8 cellular contexts compared by ENCODE assay signal in genomic region chr15:73265536-73266153, GRCh38.
DNase-seq lines count a peak whose midpoint lies in the region; ATAC-seq, FAIRE-seq and TF ChIP-seq lines count a peak whose summit lies in the region.

No MANE protein-coding gene starts in this region.

- no peak overlapping the region for H3K4me3 ChIP-seq in esophagus muscularis mucosa
- no peak overlapping the region for H3K4me3 ChIP-seq in ovary

- H3K27me3 ChIP-seq in esophagus muscularis mucosa, result no peaks in the 10 kb centered on the region
- no peaks in the 10 kb centered on the region for H3K27me3 ChIP-seq in ovary

- H3K27ac ChIP-seq in esophagus muscularis mucosa (replicated peaks in 1 of 4), result no peak overlapping the region
- no peak overlapping the region for H3K27ac ChIP-seq in ovary

- TF ChIP-seq EP300 in esophagus muscularis mucosa (IDR thresholded peaks at IDR 0.05) (no peak), ovary (IDR thresholded peaks at IDR 0.05) (no peak)

- peak; percentile 83 for FAIRE-seq in GM18507 (lab: Jason Lieb, UNC)

- TF ChIP-seq POLR2A in esophagus muscularis mucosa (IDR thresholded peaks at IDR 0.05; ENCODE audit: low read depth) (no peak), ovary (IDR thresholded peaks at IDR 0.05) (no peak)

- no peak for ATAC-seq in GM21360 (IDR thresholded peaks at IDR 0.05; ENCODE audit: unreplicated experiment)

- no peak for DNase-seq in AG09319 (ENCODE audit: extremely low read depth, low read depth)
- no peak for DNase-seq in GM18507 (ENCODE audit: extremely low spot score, insufficient read length, low read depth)
- DNase-seq in NCI-H526 treated with DMSO at 0.1 percent for 48 hours (lab: John Stamatoyannopoulos, UW), result peak; percentile 15
- DNase-seq in activated CD8-positive, alpha-beta memory T cell treated with anti-CD3 and anti-CD28 coated beads for 4 hours (ENCODE audit: low read depth in 2 of 2), result peak; percentile 14 to 20
- no peak for DNase-seq in esophagus muscularis mucosa (ENCODE audit: extremely low spot score)
- peak; percentile 12 to 50 (median 28) for DNase-seq in ovary
- no peak for DNase-seq in DMS79 treated with DMSO at 0.1 percent for 48 hours (lab: John Stamatoyannopoulos, UW)

- WGBS in esophagus muscularis mucosa, result 59% methylated on average over 4 of the region's 4 CpGs
- 68 to 80% (median 69%) methylated on average over 4 of the region's 4 CpGs for WGBS in ovary, 3 donors

- no peaks in the 10 kb centered on the region for H3K9me3 ChIP-seq in esophagus muscularis mucosa
- no peaks in the 10 kb centered on the region for H3K9me3 ChIP-seq in ovary

- intact Hi-C loops in esophagus muscularis mucosa (cut with DNase I), result no loop called here
- intact Hi-C loops in ovary (cut with DNase I), result loop anchor here in 1 of 4 donors (10.0 kb wide), 1 partner anchor 481 kb away; the partner anchor contains the start of gene ADPGK

- H3K36me3 ChIP-seq in esophagus muscularis mucosa (peaks cover 2 to 49% (median 17%) of the 10 kb centered on the region in 4 donors), ovary (no peaks in the 10 kb centered on the region)

- H3K4me1 ChIP-seq in esophagus muscularis mucosa, result no peaks in the 10 kb centered on the region
- no peaks in the 10 kb centered on the region for H3K4me1 ChIP-seq in ovary (ENCODE audit: insufficient read depth)

- TF ChIP-seq CTCF in AG09319 (IDR thresholded peaks at IDR 0.05; ENCODE audit: low read depth, low read length) (peak; percentile 55), esophagus muscularis mucosa (IDR thresholded peaks at IDR 0.05) (peak; percentile 39 to 64 (median 49)), ovary (IDR thresholded peaks at IDR 0.05) (peak in 1 of 3 donors; percentile 26)

Comparison
In these comparisons a context has a peak if more than half of its experiments do, and no peak if none do; other contexts are left out.
1. DNase-seq: peak in NCI-H526 treated with DMSO at 0.1 percent for 48 hours (single experiment), activated CD8-positive, alpha-beta memory T cell treated with anti-CD3 and anti-CD28 coated beads for 4 hours (2 of 2) and ovary (5 of 5); none in AG09319 (single experiment), GM18507 (single experiment), esophagus muscularis mucosa (single experiment) and DMS79 treated with DMSO at 0.1 percent for 48 hours (single experiment).